ENCODE assay signal across 8 cellular contexts in the genomic region with DNA sequence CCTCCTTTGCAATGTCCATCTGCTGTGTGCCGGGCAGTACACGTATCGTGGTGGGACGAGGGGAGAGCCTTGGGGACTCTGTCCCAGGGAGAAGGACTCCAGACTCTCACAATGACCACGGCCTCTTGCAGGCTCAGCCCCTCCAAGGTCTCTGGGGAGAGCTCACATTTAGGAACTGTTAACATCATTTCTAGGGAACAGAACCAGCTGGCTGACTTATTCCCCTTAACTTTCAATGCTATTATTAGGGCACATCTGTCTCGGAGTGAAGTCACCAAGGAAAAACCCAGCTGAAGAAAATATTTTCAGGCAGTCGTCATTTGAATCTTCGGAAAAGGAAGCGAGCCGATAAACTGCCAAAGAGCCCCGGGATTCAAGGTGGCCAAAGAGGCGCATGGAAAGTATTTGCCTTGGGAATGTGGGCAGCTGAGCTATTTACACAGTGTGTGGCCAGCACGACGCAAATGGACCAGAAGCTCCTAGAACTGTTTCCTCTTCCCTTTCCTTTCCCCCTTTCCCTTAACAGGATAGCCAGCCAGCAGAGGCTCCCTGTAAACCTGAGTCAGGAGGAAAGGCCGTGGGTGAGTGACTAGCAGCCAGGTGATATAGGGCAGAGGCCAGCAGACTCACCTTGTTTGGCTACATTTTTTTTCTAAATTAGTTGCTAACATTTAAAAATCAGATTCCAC.
DNase-seq lines count a peak whose midpoint lies in the region; ATAC-seq and TF ChIP-seq lines count a peak whose summit lies in the region.
"Had no signal": no experiment of that assay in that cellular context is flagged by ENCODE, and none has a peak within 500 bp of the region (broad histone marks: within the 10 kb centered on the region; RNA-seq: fewer than 3 reads in every experiment).

No MANE protein-coding gene starts in this region.

- H3K27ac Mint-ChIP-seq in IgD-negative memory B cell (peak overlapping the region; percentile 82 to 97 (median 96)), progenitor cell of endocrine pancreas (no peak overlapping the region)

- H3K4me1 ChIP-seq in left lung: peaks cover 52 to 85% of the 10 kb centered on the region in 2 donors

- no peak for TF ChIP-seq CTCF in left lung (IDR thresholded peaks at IDR 0.05)
- no peak for TF ChIP-seq CTCF in progenitor cell of endocrine pancreas (IDR thresholded peaks at IDR 0.05; ENCODE audit: unreplicated experiment)

- peaks cover 70 to 83% (median 76%) of the 10 kb centered on the region in 3 donors for H3K4me1 Mint-ChIP-seq in IgD-negative memory B cell
- H3K4me1 Mint-ChIP-seq in progenitor cell of endocrine pancreas (ENCODE audit: low read depth): peaks cover 4% of the 10 kb centered on the region

- H3K36me3 Mint-ChIP-seq in IgD-negative memory B cell: peaks cover 8% of the 10 kb centered on the region
- no peaks in the 10 kb centered on the region for H3K36me3 Mint-ChIP-seq in progenitor cell of endocrine pancreas (ENCODE audit: insufficient read depth)

- peak overlapping the region; percentile 88 for H3K27ac ChIP-seq in left lung

- no peaks in the 10 kb centered on the region for H3K27me3 Mint-ChIP-seq in IgD-negative memory B cell
- peaks cover 9% of the 10 kb centered on the region for H3K27me3 Mint-ChIP-seq in progenitor cell of endocrine pancreas

- ATAC-seq in left lung (peak; percentile 53), HG02852 (IDR thresholded peaks at IDR 0.05; ENCODE audit: unreplicated experiment) (no peak)

- no peak overlapping the region for H3K4me3 ChIP-seq in left lung

- DNase-seq in astrocyte of the hippocampus (ENCODE audit: low read depth, low spot score) (peak; percentile 67), left lung (peak in 1 of 2 donors; percentile 46), stromal cell of bone marrow (ENCODE audit: low read depth) (peak; percentile 61), progenitor cell of endocrine pancreas (ENCODE audit: low spot score, unreplicated experiment) (no peak), NCI-H1105 (lab: John Stamatoyannopoulos, UW) (no peak)
- DNase-seq: NCI-H1436 treated with DMSO at 0.1 percent for 48 hours had no signal

- intact Hi-C loops in left lung (cut with DNase I): no loop called here

- H3K9me3 Mint-ChIP-seq in IgD-negative memory B cell: no peaks in the 10 kb centered on the region
- no peaks in the 10 kb centered on the region for H3K9me3 Mint-ChIP-seq in progenitor cell of endocrine pancreas (ENCODE audit: low read depth)

- H3K27me3 ChIP-seq in left lung: no peaks in the 10 kb centered on the region

- peak overlapping the region in 1 of 4 donors; percentile 25 for H3K4me3 Mint-ChIP-seq in IgD-negative memory B cell
- no peak overlapping the region for H3K4me3 Mint-ChIP-seq in progenitor cell of endocrine pancreas (ENCODE audit: low read depth)

- no peaks in the 10 kb centered on the region for H3K36me3 ChIP-seq in left lung

- H3K9me3 ChIP-seq in left lung: no peaks in the 10 kb centered on the region

Comparison
In these comparisons a context has a peak if more than half of its experiments do, and no peak if none do; other contexts are left out.
1. DNase-seq: peak in astrocyte of the hippocampus (single experiment) and stromal cell of bone marrow (single experiment); none in progenitor cell of endocrine pancreas (single experiment) and NCI-H1105 (single experiment).